In the genomic region with DNA sequence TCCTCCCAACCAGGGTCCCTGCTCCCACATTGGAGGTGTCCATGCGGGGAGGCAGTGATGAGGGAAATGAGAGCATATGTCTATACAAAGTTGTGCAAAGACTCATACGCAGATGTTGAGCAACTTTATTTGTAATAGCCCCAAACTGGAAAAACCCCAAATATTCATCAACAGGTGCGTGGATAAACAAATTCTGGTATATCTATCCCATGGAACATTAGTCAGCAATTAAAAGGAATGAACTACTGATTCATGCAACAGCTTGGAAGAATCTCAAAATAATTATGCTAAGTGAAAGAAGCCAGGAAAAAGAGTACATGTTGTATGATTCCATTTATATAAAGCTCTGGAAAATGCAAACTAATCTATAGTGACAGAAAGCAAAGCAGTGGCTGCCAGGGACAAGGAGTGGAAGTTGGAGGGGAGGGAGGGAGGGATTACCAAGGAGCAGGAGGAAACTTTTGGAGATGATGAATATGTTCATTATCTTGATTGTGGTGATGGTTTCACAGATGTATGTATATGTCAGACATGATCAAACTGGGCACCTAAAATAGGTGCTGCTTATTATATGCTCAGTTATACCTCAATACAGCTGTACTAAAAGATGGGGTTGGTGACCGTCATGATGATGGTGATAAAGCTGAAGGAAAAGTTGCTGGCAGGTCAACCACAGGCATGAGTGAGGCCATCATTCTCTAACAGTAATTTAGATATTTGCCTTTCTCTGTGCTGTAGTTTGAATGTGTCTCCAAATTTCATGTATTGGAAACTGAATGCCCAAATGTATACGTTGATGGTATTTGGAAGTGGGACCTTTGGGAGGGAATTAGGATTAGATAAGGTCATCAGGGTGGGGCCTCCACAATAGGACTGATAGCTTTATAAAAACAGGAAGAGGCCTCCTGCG, we compare ENCODE assay signal across 18 cellular contexts.
"Had no signal": no experiment of that assay in that cellular context is flagged by ENCODE, and none has a peak within 500 bp of the region (broad histone marks: within the 10 kb centered on the region; RNA-seq: fewer than 3 reads in every experiment).

No MANE protein-coding gene starts in this region.

- DNase-seq: activated CD4-positive, alpha-beta T cell treated with anti-CD3 and anti-CD28 coated beads, Interleukin-2, amount 10 ng/mL, durations not matched to agents 24 days and 14 days; activated CD8-positive, alpha-beta T cell treated with anti-CD3 and anti-CD28 coated beads for 36 hours; activated naive CD4-positive, alpha-beta T cell treated with anti-CD3 and anti-CD28 coated beads for 36 hours; activated T-cell treated with anti-CD3 and anti-CD28 coated beads, Interleukin-2, amount 50 U/mL, for 1 hour; aorta; brain microvascular endothelial cell; central memory CD4-positive, alpha-beta T cell; cortex of kidney; effector CD4-positive, alpha-beta T cell; left lung; stimulated activated naive CD8-positive, alpha-beta T cell treated with anti-CD3 and anti-CD28 coated beads, Interleukin-15, Interleukin-2, amounts not matched to agents 100 U/mL and 50 U/mL, for 24 hours; substantia nigra had no signal

- H3K4me1 ChIP-seq: left lung, neural progenitor cell had no signal

- H3K4me1 Mint-ChIP-seq: activated CD4-positive, alpha-beta T cell treated with anti-CD3 and anti-CD28 coated beads, Interleukin-2, amount 10 ng/mL, durations not matched to agents 24 days and 14 days; neural progenitor cell had no signal

- H3K9me3 ChIP-seq: left lung, tibial nerve had no signal

- H3K27me3 ChIP-seq: brain microvascular endothelial cell, left lung, neural progenitor cell, tibial nerve had no signal

- H3K36me3 ChIP-seq: brain microvascular endothelial cell, left lung, neural progenitor cell, tibial nerve had no signal

- H3K27me3 Mint-ChIP-seq: activated CD4-positive, alpha-beta T cell treated with anti-CD3 and anti-CD28 coated beads, Interleukin-2, amount 10 ng/mL, durations not matched to agents 24 days and 14 days had no signal

- H3K4me2 ChIP-seq: neural progenitor cell had no signal

- H3K9ac ChIP-seq: neural progenitor cell had no signal

- H3K4me3 Mint-ChIP-seq: activated CD4-positive, alpha-beta T cell treated with anti-CD3 and anti-CD28 coated beads, Interleukin-2, amount 10 ng/mL, durations not matched to agents 24 days and 14 days; activated CD8-positive, alpha-beta T cell treated with anti-CD3 and anti-CD28 coated beads for 36 hours; activated naive CD4-positive, alpha-beta T cell treated with anti-CD3 and anti-CD28 coated beads for 36 hours; neural progenitor cell; T-helper 2 cell treated with Interferon-gamma antibody and Interleukin-4, amounts not matched to agents 5 μg/mL and 100 μg/mL, for 36 hours had no signal

- H3K36me3 Mint-ChIP-seq: neural progenitor cell had no signal

- H3K9me3 Mint-ChIP-seq: activated CD4-positive, alpha-beta T cell treated with anti-CD3 and anti-CD28 coated beads, Interleukin-2, amount 10 ng/mL, durations not matched to agents 24 days and 14 days; activated CD8-positive, alpha-beta T cell treated with anti-CD3 and anti-CD28 coated beads for 36 hours; activated naive CD4-positive, alpha-beta T cell treated with anti-CD3 and anti-CD28 coated beads for 36 hours; activated T-helper 2 cell treated with anti-CD3 and anti-CD28 coated beads, Interferon-gamma antibody, Interleukin-2, Interleukin-4, amounts not matched to agents 10 μg/mL and 5 μg/mL and 100 μg/mL, durations not matched to agents 14 hours and 24 hours and 36 hours; neural progenitor cell; T-helper 2 cell treated with Interferon-gamma antibody and Interleukin-4, amounts not matched to agents 5 μg/mL and 100 μg/mL, for 36 hours had no signal

- H3K27ac ChIP-seq: brain microvascular endothelial cell, left lung, neural progenitor cell, skin epidermis, tibial nerve had no signal

- H3K4me3 ChIP-seq: left lung, neural progenitor cell, skin epidermis, tibial nerve had no signal

- H3K27ac Mint-ChIP-seq: activated CD4-positive, alpha-beta T cell treated with anti-CD3 and anti-CD28 coated beads, Interleukin-2, amount 10 ng/mL, durations not matched to agents 24 days and 14 days; activated CD8-positive, alpha-beta T cell treated with anti-CD3 and anti-CD28 coated beads for 36 hours; activated naive CD4-positive, alpha-beta T cell treated with anti-CD3 and anti-CD28 coated beads for 36 hours; activated T-helper 2 cell treated with anti-CD3 and anti-CD28 coated beads, Interferon-gamma antibody, Interleukin-2, Interleukin-4, amounts not matched to agents 10 μg/mL and 5 μg/mL and 100 μg/mL, durations not matched to agents 14 hours and 24 hours and 36 hours; neural progenitor cell; progenitor cell of endocrine pancreas; T-helper 2 cell treated with Interferon-gamma antibody and Interleukin-4, amounts not matched to agents 5 μg/mL and 100 μg/mL, for 36 hours had no signal

- H2AFZ ChIP-seq: neural progenitor cell had no signal
